In genomic region chr14:61420326-61420725, GRCh38 we compare ENCODE assay signal across 10 cellular contexts.
DNase-seq lines count a peak whose midpoint lies in the region; ATAC-seq and TF ChIP-seq lines count a peak whose summit lies in the region.
"Had no signal": no experiment of that assay in that cellular context is flagged by ENCODE, and none has a peak within 500 bp of the region (broad histone marks: within the 10 kb centered on the region; RNA-seq: fewer than 3 reads in every experiment).

No MANE protein-coding gene starts in this region.

- peaks cover 10% of the 10 kb centered on the region for H3K9me3 Mint-ChIP-seq in activated CD4-positive, alpha-beta T cell treated with anti-CD3 and anti-CD28 coated beads, Interleukin-2, amount 10 ng/mL, durations not matched to agents 24 days and 14 days
- H3K9me3 Mint-ChIP-seq in Caco-2 (ENCODE audit: unreplicated experiment) = peaks cover 19% of the 10 kb centered on the region

- H3K36me3 ChIP-seq in SK-N-SH (replicated peaks in 1 of 2; ENCODE audit: control insufficient read depth in 1 of 2, insufficient read depth in 2 of 2, low read length in 1 of 2) = no peaks in the 10 kb centered on the region
- H3K36me3 ChIP-seq in esophagus muscularis mucosa = no peaks in the 10 kb centered on the region
- H3K36me3 ChIP-seq in Caco-2 (ENCODE audit: control insufficient read depth, insufficient read depth, low read length) = no peaks in the 10 kb centered on the region

- H3K27ac Mint-ChIP-seq in activated CD4-positive, alpha-beta T cell treated with anti-CD3 and anti-CD28 coated beads, Interleukin-2, amount 10 ng/mL, durations not matched to agents 24 days and 14 days = peak overlapping the region; percentile 76
- H3K27ac Mint-ChIP-seq in Caco-2 (ENCODE audit: unreplicated experiment) = no peak overlapping the region

- 61% methylated on average over 4 of the region's 4 CpGs for WGBS in SK-N-SH (ENCODE audit: low lambda C conversion rate)
- 81% methylated on average over 4 of the region's 4 CpGs for WGBS in esophagus muscularis mucosa

- H3K27ac ChIP-seq in SK-N-SH (ENCODE audit: low read depth in 2 of 2, low read length in 1 of 2) (no peak overlapping the region), esophagus muscularis mucosa (replicated peaks in 1 of 4) (no peak overlapping the region)

- H3K9me2 ChIP-seq in SK-N-SH = no peaks in the 10 kb centered on the region

- intact Hi-C loops in activated CD4-positive, alpha-beta T cell treated with anti-CD3 and anti-CD28 coated beads, Interleukin-2, amount 10 ng/mL, durations not matched to agents 24 days and 14 days (cut with micrococcal nuclease) = no loop called here
- intact Hi-C loops in esophagus muscularis mucosa (cut with DNase I) (no loop called here), Caco-2 (cut with micrococcal nuclease; ENCODE audit: unreplicated experiment) (no loop called here)

- DNase-seq in SK-N-SH (no peak), esophagus muscularis mucosa (ENCODE audit: extremely low spot score) (peak; percentile 75), AML-193 (lab: John Stamatoyannopoulos, UW) (no peak), NCI-H187 treated with DMSO at 0.1 percent for 48 hours (lab: John Stamatoyannopoulos, UW) (no peak), Caco-2 (no peak)
- DNase-seq in activated CD4-positive, alpha-beta T cell treated with anti-CD3 and anti-CD28 coated beads, Interleukin-2, amount 10 ng/mL, durations not matched to agents 24 days and 14 days = no peak
- peak; percentile 28 to 29 for DNase-seq in stimulated activated CD8-positive, alpha-beta memory T cell treated with anti-CD3 and anti-CD28 coated beads, Interleukin-7, amount 100 ng/mL, for 4 hours (ENCODE audit: low read depth in 2 of 2)

- TF ChIP-seq EP300 in SK-N-SH (IDR thresholded peaks at IDR 0.05; ENCODE audit: borderline replicate concordance in 1 of 2, low read depth in 1 of 2, low read length in 1 of 2) (no peak), esophagus muscularis mucosa (IDR thresholded peaks at IDR 0.05) (no peak)

- TF ChIP-seq RAD21 in SK-N-SH (IDR thresholded peaks at IDR 0.05; ENCODE audit: low read length) = no peak

- no peaks in the 10 kb centered on the region for H3K9me3 ChIP-seq in SK-N-SH
- no peaks in the 10 kb centered on the region for H3K9me3 ChIP-seq in esophagus muscularis mucosa
- peaks cover 11% of the 10 kb centered on the region; the same call in 1 of the 2 replicates for H3K9me3 ChIP-seq in Caco-2

- peaks cover 38% of the 10 kb centered on the region for H3K36me3 Mint-ChIP-seq in activated CD4-positive, alpha-beta T cell treated with anti-CD3 and anti-CD28 coated beads, Interleukin-2, amount 10 ng/mL, durations not matched to agents 24 days and 14 days (ENCODE audit: low read depth)
- H3K36me3 Mint-ChIP-seq in Caco-2 (ENCODE audit: insufficient read depth, unreplicated experiment) = peaks cover 6% of the 10 kb centered on the region
- H3K36me3 Mint-ChIP-seq: brain had no signal

- no peak overlapping the region for H3K4me2 ChIP-seq in SK-N-SH

- no peaks in the 10 kb centered on the region for H3F3A ChIP-seq in SK-N-SH (replicated peaks; ENCODE audit: insufficient read depth)

- TF ChIP-seq CTCF in SK-N-SH (IDR thresholded peaks at IDR 0.05) = no peak
- no peak for TF ChIP-seq CTCF in esophagus muscularis mucosa (IDR thresholded peaks at IDR 0.05)
- TF ChIP-seq CTCF in Caco-2 (IDR thresholded peaks at IDR 0.05; ENCODE audit: insufficient read depth in 1 of 2, low read depth in 1 of 2, low read length in 1 of 2, severe bottlenecking in 1 of 2, unreplicated experiment in 1 of 2) = no peak

- no peak for TF ChIP-seq POLR2A in esophagus muscularis mucosa (IDR thresholded peaks at IDR 0.05; ENCODE audit: low read depth)

- no TSS peak for BruUV-seq in Caco-2 (replicated peaks; lab: Mats Ljungman, UMichigan)

- no peaks in the 10 kb centered on the region for H3K79me2 ChIP-seq in SK-N-SH (ENCODE audit: insufficient read depth)

- H2AFZ ChIP-seq in SK-N-SH (ENCODE audit: low read depth) = no peak overlapping the region

- ATAC-seq in SK-N-SH treated with all-trans-retinoic acid at 6 μM for 48 hours = peak; percentile 22; the same call in 1 of the 3 replicates

- peak overlapping the region; percentile 20 for H3K4me3 Mint-ChIP-seq in activated CD4-positive, alpha-beta T cell treated with anti-CD3 and anti-CD28 coated beads, Interleukin-2, amount 10 ng/mL, durations not matched to agents 24 days and 14 days
- no peak overlapping the region for H3K4me3 Mint-ChIP-seq in Caco-2 (ENCODE audit: unreplicated experiment)
- H3K4me3 Mint-ChIP-seq: brain had no signal

- H3K9ac ChIP-seq in SK-N-SH = no peak overlapping the region

- no peaks in the 10 kb centered on the region for H3K27me3 ChIP-seq in SK-N-SH (ENCODE audit: insufficient read depth)
- no peaks in the 10 kb centered on the region for H3K27me3 ChIP-seq in esophagus muscularis mucosa
- no peaks in the 10 kb centered on the region for H3K27me3 ChIP-seq in Caco-2 (replicated peaks; ENCODE audit: control insufficient read depth, insufficient read depth, low read length)

- no peaks in the 10 kb centered on the region for H3K4me1 ChIP-seq in SK-N-SH (ENCODE audit: control insufficient read depth in 1 of 2, insufficient read depth in 2 of 2, low read depth in 1 of 2, low read length in 1 of 2)
- peaks cover 0 to 26% (median 11%) of the 10 kb centered on the region in 4 donors for H3K4me1 ChIP-seq in esophagus muscularis mucosa
- H3K4me1 ChIP-seq in Caco-2 = no peaks in the 10 kb centered on the region; the same call in 1 of the 2 replicates

- CTCF ChIA-PET in SK-N-SH (lab: Yijun Ruan, JAX) = interaction anchor here (0.6 kb wide), 1 partner anchor 35 kb away, joined by 3 read pairs; no protein-coding TSS in a partner anchor
- CTCF ChIA-PET in Caco-2 (lab: Charles Lee) = no interaction called here

- H3K4me1 Mint-ChIP-seq in activated CD4-positive, alpha-beta T cell treated with anti-CD3 and anti-CD28 coated beads, Interleukin-2, amount 10 ng/mL, durations not matched to agents 24 days and 14 days = peaks cover 73% of the 10 kb centered on the region
- H3K4me1 Mint-ChIP-seq in Caco-2 (ENCODE audit: low read depth, unreplicated experiment) = peaks cover 13% of the 10 kb centered on the region
- H3K4me1 Mint-ChIP-seq: brain had no signal

- no peaks in the 10 kb centered on the region for H3K27me3 Mint-ChIP-seq in activated CD4-positive, alpha-beta T cell treated with anti-CD3 and anti-CD28 coated beads, Interleukin-2, amount 10 ng/mL, durations not matched to agents 24 days and 14 days
- no peaks in the 10 kb centered on the region for H3K27me3 Mint-ChIP-seq in Caco-2 (ENCODE audit: insufficient read depth, unreplicated experiment)

- no peaks in the 10 kb centered on the region for H4K20me1 ChIP-seq in SK-N-SH (ENCODE audit: insufficient read depth)

- POLR2A ChIA-PET in SK-N-SH (lab: Yijun Ruan, JAX) (no interaction called here), Caco-2 (lab: Charles Lee) (interaction anchor here (0.6 kb wide), 2 partner anchors 91 to 183 kb away, joined by 9 read pairs; no protein-coding TSS in a partner anchor)

- H3K4me3 ChIP-seq in SK-N-SH (ENCODE audit: low read depth in 2 of 2, low read length in 1 of 2) = no peak overlapping the region
- no peak overlapping the region for H3K4me3 ChIP-seq in esophagus muscularis mucosa
- no peak overlapping the region for H3K4me3 ChIP-seq in Caco-2 (ENCODE audit: low read depth, low read length)
- H3K4me3 ChIP-seq: lung had no signal

TF ChIP-seq in SK-N-SH treated with all-trans-retinoic acid at 6 μM for 48 hours, 23 proteins besides CTCF, POLR2A, EP300 and RAD21 (continues in another document):
- TF ChIP-seq ISL1 (CRISPR knock-in tag; IDR thresholded peaks at IDR 0.05) (no peak), ZNF565 (CRISPR knock-in tag; conservative IDR thresholded peaks at IDR 0.05; ENCODE audit: low read depth) (no peak), OSR1 (CRISPR knock-in tag; IDR thresholded peaks at IDR 0.05) (no peak), CSRNP3 (CRISPR knock-in tag; IDR thresholded peaks at IDR 0.05) (no peak)

TF ChIP-seq in SK-N-SH, 30 proteins besides CTCF, POLR2A, EP300 and RAD21:
- TF ChIP-seq NRF1 (IDR thresholded peaks at IDR 0.05; ENCODE audit: low read depth, low read length) (no peak), TEAD4 (IDR thresholded peaks at IDR 0.05; ENCODE audit: borderline replicate concordance, insufficient read depth) (no peak), RFX5 (IDR thresholded peaks at IDR 0.05; ENCODE audit: low read length) (no peak), IRF3 (IDR thresholded peaks at IDR 0.05; ENCODE audit: low read depth, low read length) (no peak), RXRA (IDR thresholded peaks at IDR 0.05; ENCODE audit: borderline replicate concordance, low read depth) (no peak)

Comparison
In these comparisons a context has a peak if more than half of its experiments do, and no peak if none do; other contexts are left out.
1. DNase-seq: peak in esophagus muscularis mucosa (single experiment) and stimulated activated CD8-positive, alpha-beta memory T cell treated with anti-CD3 and anti-CD28 coated beads, Interleukin-7, amount 100 ng/mL, for 4 hours (2 of 2); none in SK-N-SH (single experiment), activated CD4-positive, alpha-beta T cell treated with anti-CD3 and anti-CD28 coated beads, Interleukin-2, amount 10 ng/mL, durations not matched to agents 24 days and 14 days (single experiment), AML-193 (0 of 2), NCI-H187 treated with DMSO at 0.1 percent for 48 hours (single experiment) and Caco-2 (0 of 2).